Comparison of ENCODE assay signal across 24 cellular contexts in genomic region chr7:44709011-44709915, GRCh38. TPM values are rescaled to one million over a fixed set of nuclear protein-coding genes. Genes with fewer than 3 reads are reported as not detected.
DNase-seq lines count a peak whose midpoint lies in the region; ATAC-seq, FAIRE-seq and TF ChIP-seq lines count a peak whose summit lies in the region.
"Had no signal": no experiment of that assay in that cellular context is flagged by ENCODE, and none has a peak within 500 bp of the region (broad histone marks: within the 10 kb centered on the region; RNA-seq: fewer than 3 reads in every experiment).

No MANE protein-coding gene starts in this region.

- TF ChIP-seq CTCF in endodermal cell (conservative IDR thresholded peaks at IDR 0.05): no peak
- TF ChIP-seq CTCF in pancreas (IDR thresholded peaks at IDR 0.05): no peak

- no peaks in the 10 kb centered on the region for H3K9me3 Mint-ChIP-seq in activated naive CD4-positive, alpha-beta T cell treated with anti-CD3 and anti-CD28 coated beads, Interleukin-2, amount 50 U/mL, for 72 hours
- H3K9me3 Mint-ChIP-seq in endodermal cell: peaks cover 3% of the 10 kb centered on the region
- no peaks in the 10 kb centered on the region for H3K9me3 Mint-ChIP-seq in stimulated activated effector memory CD8-positive, alpha-beta T cell treated with anti-CD3 and anti-CD28 coated beads, Interleukin-12 subunit alpha, Interleukin-12 subunit beta, amount 100 ng/mL, for 72 hours
- H3K9me3 Mint-ChIP-seq: GM23338 had no signal

- FAIRE-seq in H54 (lab: Jason Lieb, UNC) (no peak), pancreas (lab: Jason Lieb, UNC) (no peak)
- FAIRE-seq: D721Med had no signal

- H3K4me3 Mint-ChIP-seq in endodermal cell: no peak overlapping the region
- no peak overlapping the region for H3K4me3 Mint-ChIP-seq in stimulated activated effector memory CD8-positive, alpha-beta T cell treated with anti-CD3 and anti-CD28 coated beads, Interleukin-12 subunit alpha, Interleukin-12 subunit beta, amount 100 ng/mL, for 72 hours
- H3K4me3 Mint-ChIP-seq: activated CD8-positive, alpha-beta T cell treated with anti-CD3 and anti-CD28 coated beads, Interleukin-2, amount 10 ng/mL, durations not matched to agents 7 days and 5 days; GM23338 had no signal

- H3K9ac ChIP-seq in endodermal cell (ENCODE audit: extremely low read depth, low read length, poor library complexity, severe bottlenecking): no peak overlapping the region

- H3K27me3 ChIP-seq in endodermal cell (ENCODE audit: control insufficient read depth, insufficient read depth, low read length, poor library complexity, severe bottlenecking) (no peaks in the 10 kb centered on the region), pancreas (no peaks in the 10 kb centered on the region)
- H3K27me3 ChIP-seq: tibial nerve had no signal

- WGBS in endodermal cell (ENCODE audit: insufficient coverage in 1 of 2, insufficient read length in 1 of 2), 2 experiments: 91 to 93% methylated on average over 14 to 19 of the region's 19 CpGs
- 85 to 87% methylated on average over 19 of the region's 19 CpGs for WGBS in pancreas, 2 donors

- H3K4me1 ChIP-seq in endodermal cell (ENCODE audit: control insufficient read depth, insufficient read depth, low read length): no peaks in the 10 kb centered on the region
- no peaks in the 10 kb centered on the region for H3K4me1 ChIP-seq in pancreas
- H3K4me1 ChIP-seq: tibial nerve had no signal

- TF ChIP-seq POLR2A in H54 (IDR thresholded peaks at IDR 0.05; ENCODE audit: low read depth, low read length): 0 out of 2 replicates have a peak, but pooled peaks have one; percentile 10

- no peak for ATAC-seq in activated naive CD4-positive, alpha-beta T cell treated with anti-CD3 and anti-CD28 coated beads, Interleukin-2, amount 50 U/mL, for 72 hours
- no peak for ATAC-seq in stimulated activated effector memory CD8-positive, alpha-beta T cell treated with anti-CD3 and anti-CD28 coated beads, Interleukin-12 subunit alpha, Interleukin-12 subunit beta, amount 100 ng/mL, for 72 hours
- ATAC-seq in pancreas: no peak
- ATAC-seq: activated CD8-positive, alpha-beta T cell treated with anti-CD3 and anti-CD28 coated beads, Interleukin-2, amount 10 ng/mL, durations not matched to agents 7 days and 5 days; GM23338; left ventricle myocardium superior had no signal

- no peaks in the 10 kb centered on the region for H3K36me3 Mint-ChIP-seq in activated naive CD4-positive, alpha-beta T cell treated with anti-CD3 and anti-CD28 coated beads, Interleukin-2, amount 50 U/mL, for 72 hours
- H3K36me3 Mint-ChIP-seq in endodermal cell (ENCODE audit: low read depth): peaks cover 25% of the 10 kb centered on the region
- H3K36me3 Mint-ChIP-seq in stimulated activated effector memory CD8-positive, alpha-beta T cell treated with anti-CD3 and anti-CD28 coated beads, Interleukin-12 subunit alpha, Interleukin-12 subunit beta, amount 100 ng/mL, for 72 hours: peaks cover 41% of the 10 kb centered on the region

- H3K36me3 ChIP-seq in endodermal cell (ENCODE audit: control insufficient read depth, insufficient read depth, low read length) (peaks cover 6% of the 10 kb centered on the region), pancreas (peaks cover 0 to 21% (median 5%) of the 10 kb centered on the region in 3 donors)

- H3K27ac Mint-ChIP-seq in activated naive CD4-positive, alpha-beta T cell treated with anti-CD3 and anti-CD28 coated beads, Interleukin-2, amount 50 U/mL, for 72 hours: peak overlapping the region; percentile 67 to 79
- peak overlapping the region; percentile 75 for H3K27ac Mint-ChIP-seq in endodermal cell
- peak overlapping the region; percentile 91 for H3K27ac Mint-ChIP-seq in stimulated activated effector memory CD8-positive, alpha-beta T cell treated with anti-CD3 and anti-CD28 coated beads, Interleukin-12 subunit alpha, Interleukin-12 subunit beta, amount 100 ng/mL, for 72 hours
- H3K27ac Mint-ChIP-seq: activated CD8-positive, alpha-beta T cell treated with anti-CD3 and anti-CD28 coated beads, Interleukin-2, amount 10 ng/mL, durations not matched to agents 7 days and 5 days had no signal

- DNase-seq in activated naive CD4-positive, alpha-beta T cell treated with anti-CD3 and anti-CD28 coated beads, Interleukin-2, amount 50 U/mL, for 72 hours (ENCODE audit: low spot score in 2 of 2): no peak
- no peak for DNase-seq in activated naive CD4-positive, alpha-beta T cell (lab: John Stamatoyannopoulos, UW)
- DNase-seq in H54 (ENCODE audit: insufficient read length, low spot score): no peak
- no peak for DNase-seq in endodermal cell
- no peak for DNase-seq in stimulated activated effector memory CD8-positive, alpha-beta T cell treated with anti-CD3 and anti-CD28 coated beads, Interleukin-12 subunit alpha, Interleukin-12 subunit beta, amount 100 ng/mL, for 72 hours (ENCODE audit: low spot score in 2 of 2)
- DNase-seq in pancreas: no peak
- no peak for DNase-seq in NCI-H524 (lab: John Stamatoyannopoulos, UW)
- no peak for DNase-seq in GM19240 (ENCODE audit: insufficient read length, low spot score)
- DNase-seq: activated CD4-positive, CD25-positive, alpha-beta regulatory T cell; activated CD8-positive, alpha-beta T cell treated with anti-CD3 and anti-CD28 coated beads, Interleukin-2, amount 10 ng/mL, durations not matched to agents 7 days and 5 days; activated naive CD4-positive, alpha-beta T cell treated with Interleukin-2 at 50 U/mL for 16 hours; anterior cingulate cortex; central memory CD4-positive, alpha-beta T cell; erythroblast; foreskin fibroblast; left ventricle myocardium superior; NCI-H1694; NCI-H2171 treated with DMSO at 0.1 percent for 48 hours; NCI-H526 treated with DMSO at 0.1 percent for 48 hours; stimulated activated naive CD4-positive, alpha-beta T cell had no signal

- intact Hi-C loops in pancreas (cut with DNase I): no loop called here

- no peak overlapping the region for H3K27ac ChIP-seq in endodermal cell (ENCODE audit: low read depth, low read length)
- no peak overlapping the region for H3K27ac ChIP-seq in pancreas
- H3K27ac ChIP-seq: skin epidermis, tibial nerve had no signal

- H3K27me3 Mint-ChIP-seq in endodermal cell (ENCODE audit: insufficient read depth): peaks cover 2% of the 10 kb centered on the region

- peaks cover 10% of the 10 kb centered on the region for H3K4me1 Mint-ChIP-seq in endodermal cell
- peaks cover 28% of the 10 kb centered on the region for H3K4me1 Mint-ChIP-seq in stimulated activated effector memory CD8-positive, alpha-beta T cell treated with anti-CD3 and anti-CD28 coated beads, Interleukin-12 subunit alpha, Interleukin-12 subunit beta, amount 100 ng/mL, for 72 hours

- no peak overlapping the region for H3K4me3 ChIP-seq in endodermal cell (ENCODE audit: low read length)
- no peak overlapping the region for H3K4me3 ChIP-seq in pancreas
- H3K4me3 ChIP-seq: GM23338, skin epidermis, tibial nerve had no signal

- no peaks in the 10 kb centered on the region for H3K9me3 ChIP-seq in endodermal cell (ENCODE audit: control insufficient read depth, low read length)
- H3K9me3 ChIP-seq in pancreas: no peaks in the 10 kb centered on the region
- H3K9me3 ChIP-seq: tibial nerve had no signal

RNA-seq across cellular contexts. Expression of gene ZMIZ2, which starts 39.4 kb away (rescaled TPM):
- total RNA-seq in activated naive CD4-positive, alpha-beta T cell treated with anti-CD3 and anti-CD28 coated beads, Interleukin-2, amount 50 U/mL, for 72 hours: 100 to 1,000 TPM; 124 to 176 TPM
- total RNA-seq in endodermal cell (10 to 100 TPM; 85.6 to 98.2 TPM), pancreas (10 to 100 TPM; 38.4 to 83.3 (median 49.3) TPM)
- polyA plus RNA-seq in endodermal cell (2013, experiment 1 of 2): 92.0 TPM
- 76.1 TPM for polyA plus RNA-seq in endodermal cell (2013, experiment 2 of 2)
- polyA plus RNA-seq in pancreas: 100 to 1,000 TPM in 1 of 2 donors, 10 to 100 TPM in 1; 81.4 to 199 TPM
